In genomic region chr6:90294614-90294988, GRCh38 we compare ENCODE assay signal across 9 cellular contexts. TPM values are rescaled to one million over a fixed set of nuclear protein-coding genes. Genes with fewer than 3 reads are reported as not detected.
DNase-seq lines count a peak whose midpoint lies in the region; ATAC-seq, FAIRE-seq and TF ChIP-seq lines count a peak whose summit lies in the region.
"Had no signal": no experiment of that assay in that cellular context is flagged by ENCODE, and none has a peak within 500 bp of the region (broad histone marks: within the 10 kb centered on the region; RNA-seq: fewer than 3 reads in every experiment).

No MANE protein-coding gene starts in this region.

- no peak overlapping the region for H2AFZ ChIP-seq in K562 (ENCODE audit: low read depth, low read length)

- intact Hi-C loops in CD4-positive, alpha-beta memory T cell (cut with micrococcal nuclease): loop anchor here (1.0 to 10.0 kb wide), 5 partner anchors 185 to 1210 kb away; partner anchors contain the start of genes CASP8AP2 and PNRC1
- intact Hi-C loops in K562 (cut with micrococcal nuclease): no loop called here
- intact Hi-C loops in naive thymus-derived CD4-positive, alpha-beta T cell (cut with micrococcal nuclease): loop anchor here (1.0 to 2.0 kb wide), 5 partner anchors 8 to 1214 kb away; partner anchors contain the start of gene PNRC1 (in 1 of the 2)

- peak; percentile 53 to 63 (median 56) for DNase-seq in CD4-positive, alpha-beta memory T cell
- DNase-seq in RPMI8226 (peak; percentile 8), K562 (ENCODE audit: extremely low read depth in 1 of 4, low spot score in 3 of 4) (no peak), HuH-7.5 (ENCODE audit: low spot score) (no peak), HPDE6-E6E7 (ENCODE audit: extremely low spot score) (no peak)
- DNase-seq in naive thymus-derived CD4-positive, alpha-beta T cell: peak in 7 of 9 donors; percentile 68 to 81 (median 72)
- no peak for DNase-seq in activated CD4-positive, CD25-positive, alpha-beta regulatory T cell treated with anti-CD3 and anti-CD28 coated beads, Interleukin-2, amount 50 U/mL, for 72 hours

- H3K4me1 ChIP-seq in CD4-positive, alpha-beta memory T cell (ENCODE audit: insufficient read depth, low read length): peaks cover 48% of the 10 kb centered on the region
- H3K4me1 ChIP-seq in K562 (replicated peaks in 1 of 2; ENCODE audit: control insufficient read depth in 2 of 2, insufficient read depth in 2 of 2, low read length in 2 of 2): peaks cover 6 to 23% of the 10 kb centered on the region in 2 experiments; a peak in 4 of 5 replicates
- peaks cover 7 to 44% of the 10 kb centered on the region in 2 donors for H3K4me1 ChIP-seq in naive thymus-derived CD4-positive, alpha-beta T cell (ENCODE audit: control insufficient read depth in 2 of 2, insufficient read depth in 2 of 2, low read length in 2 of 2)

- peaks cover 0 to 2% of the 10 kb centered on the region in 2 donors for H3K27me3 Mint-ChIP-seq in CD4-positive, alpha-beta memory T cell
- H3K27me3 Mint-ChIP-seq in naive thymus-derived CD4-positive, alpha-beta T cell: peaks cover 0 to 20% (median 0%) of the 10 kb centered on the region in 5 donors

- peaks cover 19 to 55% (median 36%) of the 10 kb centered on the region in 4 donors for H3K4me1 Mint-ChIP-seq in CD4-positive, alpha-beta memory T cell
- peaks cover 10 to 59% (median 52%) of the 10 kb centered on the region in 7 donors for H3K4me1 Mint-ChIP-seq in naive thymus-derived CD4-positive, alpha-beta T cell

- H3K36me3 ChIP-seq in CD4-positive, alpha-beta memory T cell (ENCODE audit: insufficient read depth, low read length): no peaks in the 10 kb centered on the region
- no peaks in the 10 kb centered on the region for H3K36me3 ChIP-seq in K562 (ENCODE audit: control insufficient read depth, insufficient read depth, low read length)
- peaks cover 0 to 14% (median 0%) of the 10 kb centered on the region in 3 experiments for H3K36me3 ChIP-seq in naive thymus-derived CD4-positive, alpha-beta T cell (ENCODE audit: control insufficient read depth in 2 of 3, insufficient read depth in 3 of 3, low read length in 3 of 3)

- FAIRE-seq in K562 (lab: Jason Lieb, UNC): peak; percentile 6
- FAIRE-seq: colon had no signal

- BruUV-seq in K562 (replicated peaks; lab: Mats Ljungman, UMichigan): no TSS peak

- no peak overlapping the region for H3K9ac ChIP-seq in K562 (ENCODE audit: insufficient read depth in 1 of 2, low read depth in 2 of 2, low read length in 2 of 2)

- H3K36me3 Mint-ChIP-seq in CD4-positive, alpha-beta memory T cell: peaks cover 5 to 27% of the 10 kb centered on the region in 2 donors
- H3K36me3 Mint-ChIP-seq in naive thymus-derived CD4-positive, alpha-beta T cell: peaks cover 9 to 25% (median 17%) of the 10 kb centered on the region in 5 donors

- H3K79me2 ChIP-seq in K562 (ENCODE audit: control insufficient read depth, insufficient read depth, low read length): no peaks in the 10 kb centered on the region

- no peak for TF ChIP-seq EP300 in K562 (IDR thresholded peaks at IDR 0.05; ENCODE audit: low read length)

- H3K9me1 ChIP-seq in K562 (ENCODE audit: control insufficient read depth, insufficient read depth, low read length): no peaks in the 10 kb centered on the region

- no peaks in the 10 kb centered on the region; the same call in 1 of the 2 replicates for H4K20me1 ChIP-seq in K562 (replicated peaks; ENCODE audit: control insufficient read depth, insufficient read depth, low read length)

- in situ Hi-C loops in K562 (cut with MboI): no loop called here

- peak overlapping the region; percentile 65 for H3K27ac ChIP-seq in CD4-positive, alpha-beta memory T cell (ENCODE audit: low read depth, low read length)
- no peak overlapping the region for H3K27ac ChIP-seq in K562 (ENCODE audit: extremely low read depth, low read depth, low read length)
- peak overlapping the region; percentile 95 for H3K27ac ChIP-seq in naive thymus-derived CD4-positive, alpha-beta T cell (ENCODE audit: low read depth, low read length)

- no peak for TF ChIP-seq CTCF in K562 (IDR thresholded peaks at IDR 0.05 in 2 of 3, conservative IDR thresholded peaks at IDR 0.05 in 1 of 3; ENCODE audit: insufficient read depth in 2 of 3, low read depth in 1 of 3, low read length in 3 of 3)

- H3K4me3 Mint-ChIP-seq in CD4-positive, alpha-beta memory T cell: peak overlapping the region; percentile 90 to 96 (median 93)
- H3K4me3 Mint-ChIP-seq in naive thymus-derived CD4-positive, alpha-beta T cell: peak overlapping the region; percentile 79 to 97 (median 90)

- POLR2A ChIA-PET in CD4-positive, alpha-beta memory T cell (lab: Charles Lee; ENCODE audit: partially characterized antibody): interaction anchor here (2.4 to 5.1 kb wide), 5 partner anchors 10 to 354 kb away, joined by 8 to 79 read pairs (median 15); no protein-coding TSS in a partner anchor
- POLR2A ChIA-PET in K562 (lab: Yijun Ruan, JAX): no interaction called here
- POLR2A ChIA-PET in naive thymus-derived CD4-positive, alpha-beta T cell (lab: Charles Lee): interaction anchor here (0.8 to 6.3 kb wide), 11 partner anchors 9 to 354 kb away, joined by 3 to 81 read pairs (median 4); no protein-coding TSS in a partner anchor

- no peaks in the 10 kb centered on the region for H3K27me3 ChIP-seq in CD4-positive, alpha-beta memory T cell (ENCODE audit: insufficient read depth, low read length)
- H3K27me3 ChIP-seq in K562 (ENCODE audit: control insufficient read depth in 2 of 2, insufficient read depth in 2 of 2, low read length in 2 of 2): peaks cover 13 to 24% of the 10 kb centered on the region in 2 experiments; a peak in 4 of 5 replicates
- no peaks in the 10 kb centered on the region for H3K27me3 ChIP-seq in naive thymus-derived CD4-positive, alpha-beta T cell (ENCODE audit: control insufficient read depth in 2 of 2, insufficient read depth in 2 of 2, low read length in 2 of 2)

- no peak for TF ChIP-seq RAD21 in K562 (CRISPR knock-in tag; conservative IDR thresholded peaks at IDR 0.05 in 1 of 2, IDR thresholded peaks at IDR 0.05 in 1 of 2)

- peak overlapping the region; percentile 43 to 81 for H3K4me3 ChIP-seq in CD4-positive, alpha-beta memory T cell (ENCODE audit: low read length in 2 of 2)
- H3K4me3 ChIP-seq in K562: no peak overlapping the region; the same call in 1 of the 2 replicates
- peak overlapping the region; percentile 59 for H3K4me3 ChIP-seq in naive thymus-derived CD4-positive, alpha-beta T cell (ENCODE audit: low read length)

- no peak for TF ChIP-seq POLR2A in K562 (conservative IDR thresholded peaks at IDR 0.05)

- H3K9me3 ChIP-seq in CD4-positive, alpha-beta memory T cell (ENCODE audit: control insufficient read depth in 1 of 2, low read length in 2 of 2): no peaks in the 10 kb centered on the region
- H3K9me3 ChIP-seq in K562 (replicated peaks; ENCODE audit: control insufficient read depth, insufficient read depth, low read depth, low read length): no peaks in the 10 kb centered on the region
- no peaks in the 10 kb centered on the region for H3K9me3 ChIP-seq in naive thymus-derived CD4-positive, alpha-beta T cell (ENCODE audit: control insufficient read depth in 2 of 3, low read length in 3 of 3)

- CTCF ChIA-PET in CD4-positive, alpha-beta memory T cell (lab: Charles Lee; ENCODE audit: partially characterized antibody): interaction anchor here (0.6 to 2.1 kb wide), 6 partner anchors 10 to 354 kb away, joined by 3 to 20 read pairs (median 6); no protein-coding TSS in a partner anchor
- CTCF ChIA-PET in K562 (lab: Yijun Ruan, JAX; ENCODE audit: low intra/inter-chr PET ratio): no interaction called here
- CTCF ChIA-PET in naive thymus-derived CD4-positive, alpha-beta T cell (lab: Charles Lee): interaction anchor here (1.0 to 1.6 kb wide), 4 partner anchors 9 to 183 kb away, joined by 3 read pairs; no protein-coding TSS in a partner anchor

- H3K9me3 Mint-ChIP-seq in CD4-positive, alpha-beta memory T cell: no peaks in the 10 kb centered on the region
- peaks cover 0 to 2% (median 0%) of the 10 kb centered on the region in 11 donors for H3K9me3 Mint-ChIP-seq in naive thymus-derived CD4-positive, alpha-beta T cell

- H3K27ac Mint-ChIP-seq in CD4-positive, alpha-beta memory T cell: peak overlapping the region; percentile 68 to 99 (median 96)
- H3K27ac Mint-ChIP-seq in naive thymus-derived CD4-positive, alpha-beta T cell: peak overlapping the region; percentile 89 to 100 (median 96)

- ATAC-seq in K562 (no peak), HG02885 (IDR thresholded peaks at IDR 0.05; ENCODE audit: poor library complexity, unreplicated experiment) (no peak)
- ATAC-seq in naive thymus-derived CD4-positive, alpha-beta T cell: no peak

- WGBS in K562 (ENCODE audit: insufficient coverage, low coverage, missing lambda C conversion rate): 53% methylated on average over 15 of the region's 15 CpGs

- 0 out of 2 replicates have a peak overlapping the region, but pooled peaks have one; percentile 70 for H3K4me2 ChIP-seq in K562 (ENCODE audit: insufficient read depth, low read length)

TF ChIP-seq in K562, 482 proteins besides CTCF, POLR2A, EP300 and RAD21 (continues in another document):
- no peak for TF ChIP-seq FUS (optimal IDR thresholded peaks at IDR 0.05; ENCODE audit: low read depth, low read length)

RNA-seq across cellular contexts. Expression of gene BACH2, which starts 2.0 kb away (rescaled TPM):
- total RNA-seq in CD4-positive, alpha-beta memory T cell: 10 to 100 TPM; 44.4 to 48.0 TPM
- polyA plus RNA-seq in CD4-positive, alpha-beta memory T cell: 1 to 10 TPM; 6.5 to 7.2 TPM
- total RNA-seq in K562 (2011; cell fraction: chromatin; rRNA removed; ENCODE audit: low replicate concordance): 16.1 and 29.2 TPM in 2 replicates
- total RNA-seq in K562 (2011; cell fraction: nucleolus; rRNA removed): 6.1 and 8.3 TPM in 2 replicates
- total RNA-seq in K562 (2011; cell fraction: nucleoplasm; rRNA removed): 10.3 and 15.1 TPM in 2 replicates
- total RNA-seq in K562 (2014; rRNA removed) (0.33 and 2.0 TPM in 2 replicates), K562 (2014; rRNA removed; fragmentation: Illumina TruSeq; extraction: Trizol) (0.55 and 0.96 TPM in 2 replicates), K562 (2015; rRNA removed; fragmentation: Illumina TruSeq; extraction: Trizol) (0.11 and 0.40 TPM in 2 replicates), K562 (2021) (1.7 and 2.0 TPM in 2 replicates)
- polyA plus RNA-seq in K562 (2011; rRNA removed) (3.1 and 3.3 TPM in 2 replicates), K562 (2014; fragmentation: Illumina TruSeq; extraction: Trizol) (0.59 and 0.91 TPM in 2 replicates), K562 (2014; fragmentation: Nextera tagmentation; extraction: Ambion mirVana) (under 1 TPM; 0.06 to 0.11 TPM), K562 (2014; rRNA removed) (0.61 and 0.65 TPM in 2 replicates)
- polyA plus RNA-seq in K562 (2011; cell fraction: cytosol; rRNA removed): 1.5 and 2.1 TPM in 2 replicates
- 5.2 and 7.8 TPM in 2 replicates for polyA plus RNA-seq in K562 (2011; cell fraction: nucleus; rRNA removed)
- 1.0 and 1.2 TPM in 2 replicates for polyA plus RNA-seq in K562 (2012)
- polyA minus RNA-seq in K562 (2011; rRNA and poly(A)+ RNA removed): 9.8 and 11.4 TPM in 2 replicates
- 2.3 and 3.9 TPM in 2 replicates for polyA minus RNA-seq in K562 (2011; cell fraction: cytosol; rRNA and poly(A)+ RNA removed)
- 14.8 and 19.3 TPM in 2 replicates for polyA minus RNA-seq in K562 (2011; cell fraction: nucleus; rRNA and poly(A)+ RNA removed)
- total RNA-seq in naive thymus-derived CD4-positive, alpha-beta T cell: 100 to 1,000 TPM in 4 of 5 experiments, 10 to 100 TPM in 1; 33.0 to 193 (median 133) TPM
- polyA plus RNA-seq in naive thymus-derived CD4-positive, alpha-beta T cell: 10 to 100 TPM; 24.8 to 26.5 TPM

Comparison
In these comparisons a context has a peak if more than half of its experiments do, and no peak if none do; other contexts are left out.
1. DNase-seq: peak in CD4-positive, alpha-beta memory T cell (5 of 5), RPMI8226 (single experiment) and naive thymus-derived CD4-positive, alpha-beta T cell (7 of 9); none in K562 (0 of 4), HuH-7.5 (single experiment), activated CD4-positive, CD25-positive, alpha-beta regulatory T cell treated with anti-CD3 and anti-CD28 coated beads, Interleukin-2, amount 50 U/mL, for 72 hours (single experiment) and HPDE6-E6E7 (single experiment).